Comparison of ENCODE assay signal across 1 cellular context in the genomic region with DNA sequence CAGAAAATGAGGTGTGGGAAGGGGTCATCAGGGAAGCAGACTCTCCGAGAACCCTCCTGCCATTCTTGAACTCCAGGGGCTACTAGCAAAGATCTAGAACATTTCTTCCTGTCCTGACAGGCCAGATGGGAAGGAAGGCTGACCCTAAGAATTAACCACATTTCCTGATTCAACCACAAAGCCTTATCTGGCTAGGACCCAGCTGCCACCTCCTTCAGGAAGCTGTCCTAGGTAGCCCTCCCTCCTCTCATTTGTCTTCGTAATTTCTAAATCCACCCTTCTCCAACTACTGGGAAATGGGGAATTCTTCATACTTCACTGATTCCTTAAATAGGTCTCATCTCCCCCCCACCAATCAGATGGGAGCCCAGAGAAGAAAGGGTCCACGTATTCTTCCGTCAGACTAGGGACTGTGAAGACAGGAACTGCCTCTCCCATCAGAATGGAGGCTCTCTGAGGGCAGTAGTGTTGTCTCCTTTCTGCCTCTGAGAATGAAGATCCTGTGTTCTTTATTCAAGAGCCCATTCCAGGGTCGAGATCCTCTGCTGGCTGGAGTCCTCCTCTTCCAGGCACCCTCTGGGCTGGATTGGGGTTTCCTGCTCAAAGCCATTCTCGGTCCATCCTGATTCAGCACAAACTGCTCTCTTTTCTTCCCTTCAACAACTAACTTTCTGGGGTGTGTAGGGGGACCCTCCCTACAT.
TF ChIP-seq lines count a peak whose summit lies in the region.

No MANE protein-coding gene starts in this region.

TF ChIP-seq in K562, 482 proteins besides CTCF, POLR2A, EP300 and RAD21:
- no peak for TF ChIP-seq MIER1 (IDR thresholded peaks at IDR 0.05; ENCODE audit: low read depth)
- peak; percentile 41; the same call in 1 of the 2 replicates for TF ChIP-seq ESRRA (IDR thresholded peaks at IDR 0.05; ENCODE audit: borderline replicate concordance, low read depth)
- no peak for TF ChIP-seq ZNF212 (CRISPR knock-in tag; IDR thresholded peaks at IDR 0.05)
- peak; percentile 41; the same call in 1 of the 2 replicates for TF ChIP-seq TCF3 (CRISPR knock-in tag; IDR thresholded peaks at IDR 0.05)
- TF ChIP-seq ARID1B (IDR thresholded peaks at IDR 0.05), result no peak
- no peak for TF ChIP-seq NCOA6 (IDR thresholded peaks at IDR 0.05)
- TF ChIP-seq TAL1 (IDR thresholded peaks at IDR 0.05), result no peak
- no peak for TF ChIP-seq SIRT6 (IDR thresholded peaks at IDR 0.05; ENCODE audit: low read depth, low read length)
- 0 out of 2 replicates have a peak, but pooled peaks have one; percentile 25 for TF ChIP-seq TEAD4 (IDR thresholded peaks at IDR 0.05; ENCODE audit: low read length)
- no peak for TF ChIP-seq TEAD4 (CRISPR knock-in tag; IDR thresholded peaks at IDR 0.05; ENCODE audit: borderline replicate concordance)
- TF ChIP-seq, protein P1, sequence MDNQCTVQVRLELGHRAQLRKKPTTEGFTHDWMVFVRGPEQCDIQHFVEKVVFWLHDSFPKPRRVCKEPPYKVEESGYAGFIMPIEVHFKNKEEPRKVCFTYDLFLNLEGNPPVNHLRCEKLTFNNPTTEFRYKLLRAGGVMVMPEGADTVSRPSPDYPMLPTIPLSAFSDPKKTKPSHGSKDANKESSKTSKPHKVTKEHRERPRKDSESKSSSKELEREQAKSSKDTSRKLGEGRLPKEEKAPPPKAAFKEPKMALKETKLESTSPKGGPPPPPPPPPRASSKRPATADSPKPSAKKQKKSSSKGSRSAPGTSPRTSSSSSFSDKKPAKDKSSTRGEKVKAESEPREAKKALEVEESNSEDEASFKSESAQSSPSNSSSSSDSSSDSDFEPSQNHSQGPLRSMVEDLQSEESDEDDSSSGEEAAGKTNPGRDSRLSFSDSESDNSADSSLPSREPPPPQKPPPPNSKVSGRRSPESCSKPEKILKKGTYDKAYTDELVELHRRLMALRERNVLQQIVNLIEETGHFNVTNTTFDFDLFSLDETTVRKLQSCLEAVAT (IDR thresholded peaks at IDR 0.05), result 0 out of 4 replicates have a peak, but pooled peaks of 1 of the 2 experiments have one; percentile 28
- no peak for TF ChIP-seq JUN (IDR thresholded peaks at IDR 0.05; ENCODE audit: borderline replicate concordance, low read depth, low read length)
- TF ChIP-seq JUN (CRISPR knock-in tag; IDR thresholded peaks at IDR 0.05; ENCODE audit: borderline replicate concordance), result no peak
- TF ChIP-seq LARP7 (IDR thresholded peaks at IDR 0.05), result no peak
- TF ChIP-seq RCOR1 (IDR thresholded peaks at IDR 0.05; ENCODE audit: borderline replicate concordance in 1 of 2, low read depth in 2 of 2, low read length in 2 of 2), result peak in 1 of 2 experiments; percentile 15; a peak in 1 of 4 replicates
- TF ChIP-seq CBFA2T2 (conservative IDR thresholded peaks at IDR 0.05), result peak; percentile 44
- TF ChIP-seq ZNF316 (IDR thresholded peaks at IDR 0.05), result peak; percentile 70
- no peak for TF ChIP-seq E4F1 (CRISPR knock-in tag; IDR thresholded peaks at IDR 0.05; ENCODE audit: borderline replicate concordance)
- TF ChIP-seq ETV1 (tag; conservative IDR thresholded peaks at IDR 0.05; ENCODE audit: low read depth), result 0 out of 2 replicates have a peak, but pooled peaks have one; percentile 44
- TF ChIP-seq GATA2 (CRISPR knock-in tag; IDR thresholded peaks at IDR 0.05), result no peak
- no peak for TF ChIP-seq CGGBP1 (CRISPR knock-in tag; IDR thresholded peaks at IDR 0.05)
- no peak for TF ChIP-seq CREB1 (IDR thresholded peaks at IDR 0.05)
- TF ChIP-seq CREB1 (CRISPR knock-in tag; IDR thresholded peaks at IDR 0.05), result no peak
- no peak for TF ChIP-seq POU5F1 (IDR thresholded peaks at IDR 0.05; ENCODE audit: borderline replicate concordance, low read depth, low read length, partially characterized antibody)
- 0 out of 4 replicates have a peak, but pooled peaks of 1 of the 2 experiments have one; percentile 26 for TF ChIP-seq KDM1A (IDR thresholded peaks at IDR 0.05)
- TF ChIP-seq ZNF165 (CRISPR knock-in tag; IDR thresholded peaks at IDR 0.05; ENCODE audit: borderline replicate concordance), result no peak
- TF ChIP-seq BACH1 (tag; IDR thresholded peaks at IDR 0.05), result no peak
- peak; percentile 63 for TF ChIP-seq CBFA2T3 (IDR thresholded peaks at IDR 0.05)
- TF ChIP-seq ZFP36 (IDR thresholded peaks at IDR 0.05; ENCODE audit: low read depth, low read length, partially characterized antibody), result peak; percentile 91
- TF ChIP-seq, protein P2, sequence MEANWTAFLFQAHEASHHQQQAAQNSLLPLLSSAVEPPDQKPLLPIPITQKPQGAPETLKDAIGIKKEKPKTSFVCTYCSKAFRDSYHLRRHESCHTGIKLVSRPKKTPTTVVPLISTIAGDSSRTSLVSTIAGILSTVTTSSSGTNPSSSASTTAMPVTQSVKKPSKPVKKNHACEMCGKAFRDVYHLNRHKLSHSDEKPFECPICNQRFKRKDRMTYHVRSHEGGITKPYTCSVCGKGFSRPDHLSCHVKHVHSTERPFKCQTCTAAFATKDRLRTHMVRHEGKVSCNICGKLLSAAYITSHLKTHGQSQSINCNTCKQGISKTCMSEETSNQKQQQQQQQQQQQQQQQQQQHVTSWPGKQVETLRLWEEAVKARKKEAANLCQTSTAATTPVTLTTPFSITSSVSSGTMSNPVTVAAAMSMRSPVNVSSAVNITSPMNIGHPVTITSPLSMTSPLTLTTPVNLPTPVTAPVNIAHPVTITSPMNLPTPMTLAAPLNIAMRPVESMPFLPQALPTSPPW (CRISPR knock-in tag; IDR thresholded peaks at IDR 0.05), result peak; percentile 40
- TF ChIP-seq, protein P3, sequence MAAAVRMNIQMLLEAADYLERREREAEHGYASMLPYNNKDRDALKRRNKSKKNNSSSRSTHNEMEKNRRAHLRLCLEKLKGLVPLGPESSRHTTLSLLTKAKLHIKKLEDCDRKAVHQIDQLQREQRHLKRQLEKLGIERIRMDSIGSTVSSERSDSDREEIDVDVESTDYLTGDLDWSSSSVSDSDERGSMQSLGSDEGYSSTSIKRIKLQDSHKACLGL (CRISPR knock-in tag; IDR thresholded peaks at IDR 0.05; ENCODE audit: borderline replicate concordance, poor library complexity, severe bottlenecking), result no peak
- TF ChIP-seq ZNF589 (CRISPR knock-in tag; IDR thresholded peaks at IDR 0.05; ENCODE audit: low read depth), result no peak
- TF ChIP-seq ZNF384 (IDR thresholded peaks at IDR 0.05; ENCODE audit: low read depth, low read length), result no peak
- TF ChIP-seq HNRNPK (IDR thresholded peaks at IDR 0.05; ENCODE audit: low read depth, low read length, poor library complexity, severe bottlenecking), result no peak
- no peak for TF ChIP-seq UBTF (IDR thresholded peaks at IDR 0.05; ENCODE audit: borderline replicate concordance in 1 of 2, low read depth in 2 of 2, low read length in 2 of 2)
- no peak for TF ChIP-seq ZNF24 (IDR thresholded peaks at IDR 0.05)
- TF ChIP-seq ZBTB8A (IDR thresholded peaks at IDR 0.05; ENCODE audit: partially characterized antibody), result no peak
- peak; percentile 61; the same call in 1 of the 2 replicates for TF ChIP-seq ELF1 (tag; IDR thresholded peaks at IDR 0.05)
- no peak for TF ChIP-seq DDX20 (tag; IDR thresholded peaks at IDR 0.05; ENCODE audit: low read depth)
- TF ChIP-seq CBX3 (IDR thresholded peaks at IDR 0.05; ENCODE audit: borderline replicate concordance in 1 of 2, low read length in 2 of 2), result 0 out of 3 replicates have a peak, but pooled peaks of 1 of the 2 experiments have one; percentile 15
- no peak for TF ChIP-seq TBL1XR1 (IDR thresholded peaks at IDR 0.05; ENCODE audit: low read length in 2 of 2)
- no peak for TF ChIP-seq ZNF184 (CRISPR knock-in tag; IDR thresholded peaks at IDR 0.05)
- TF ChIP-seq TFAP4 (CRISPR knock-in tag; IDR thresholded peaks at IDR 0.05; ENCODE audit: borderline replicate concordance), result peak; percentile 30; the same call in 1 of the 2 replicates
